19 cellular contexts compared by ENCODE assay signal in the genomic region with DNA sequence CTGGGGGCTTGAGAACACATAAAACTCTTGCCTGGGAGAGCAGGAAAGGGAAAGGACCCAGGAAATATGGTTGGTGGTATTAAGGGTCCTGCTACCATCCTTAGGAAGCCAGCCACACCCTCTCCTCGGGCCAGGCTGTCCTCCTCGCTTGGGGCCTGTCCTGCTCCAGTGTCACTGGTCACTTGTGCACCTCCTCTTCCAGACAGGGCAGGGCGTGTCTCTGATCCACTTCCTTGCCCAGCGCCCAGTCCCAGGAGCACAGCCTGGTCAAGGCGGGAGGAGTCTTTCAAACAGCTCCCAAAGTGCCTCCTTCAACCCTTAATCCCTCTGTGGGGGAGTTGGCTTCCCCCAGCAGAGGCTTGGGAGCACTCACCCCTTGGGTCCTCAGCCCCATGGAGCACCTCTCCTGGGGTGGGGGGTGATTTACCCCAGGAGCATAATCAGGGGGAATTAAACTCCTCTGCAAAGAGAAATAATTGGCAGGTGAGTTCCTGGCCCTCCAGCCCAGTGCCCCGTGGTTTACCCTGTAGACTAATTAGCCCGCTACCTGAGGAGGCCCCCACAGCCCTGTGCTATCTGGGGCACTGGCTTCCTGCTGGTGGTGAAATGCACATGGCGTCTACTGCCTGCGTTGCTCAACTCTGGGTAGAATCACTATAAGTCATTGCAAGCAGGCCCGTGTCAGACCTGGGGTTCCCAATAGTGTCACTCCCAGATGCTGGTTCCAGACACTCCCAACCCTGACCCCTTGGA. TPM values are rescaled to one million over a fixed set of nuclear protein-coding genes. Genes with fewer than 3 reads are reported as not detected.
DNase-seq lines count a peak whose midpoint lies in the region; FAIRE-seq and TF ChIP-seq lines count a peak whose summit lies in the region.
"Had no signal": no experiment of that assay in that cellular context is flagged by ENCODE, and none has a peak within 500 bp of the region (broad histone marks: within the 10 kb centered on the region; RNA-seq: fewer than 3 reads in every experiment).

No MANE protein-coding gene starts in this region.

- TF ChIP-seq CTCF in HEK293 (tag by site-specific recombination; IDR thresholded peaks at IDR 0.05) (no peak), H1 (IDR thresholded peaks at IDR 0.05; ENCODE audit: control extremely low read depth in 1 of 3, insufficient read depth in 1 of 3, low read depth in 1 of 3, low read length in 3 of 3) (no peak), sigmoid colon (IDR thresholded peaks at IDR 0.05) (no peak)

- H3K23me2 ChIP-seq in H1 (ENCODE audit: low read depth, low read length): no peaks in the 10 kb centered on the region; the same call in 1 of the 2 replicates

- no peak overlapping the region for H2BK15ac ChIP-seq in H1 (ENCODE audit: low read length)
- H2BK15ac ChIP-seq in neuronal stem cell (ENCODE audit: low read length): no peak overlapping the region

- H4K8ac ChIP-seq in H1 (ENCODE audit: extremely low read depth, insufficient read depth, low read length): no peak overlapping the region
- H4K8ac ChIP-seq in neuronal stem cell (ENCODE audit: low read depth, low read length): no peak overlapping the region

- no peak overlapping the region for H2BK5ac ChIP-seq in H1 (ENCODE audit: low read depth, low read length)
- H2BK5ac ChIP-seq in neuronal stem cell (ENCODE audit: low read length): no peak overlapping the region

- no peak for DNase-seq in H1 (ENCODE audit: low read depth in 1 of 2, low spot score in 2 of 2)
- no peak for DNase-seq in neuronal stem cell (ENCODE audit: low spot score)
- DNase-seq in sigmoid colon: no peak
- no peak for DNase-seq in GF-D8 (lab: John Stamatoyannopoulos, UW)
- DNase-seq in NCI-H187 treated with DMSO at 0.1 percent for 48 hours (lab: John Stamatoyannopoulos, UW): no peak
- DNase-seq: ACHN, AML-193, Calu3, DMS53, KBM-7, NCI-H1048, NCI-H1436 treated with DMSO at 0.1 percent for 48 hours, NCI-H2081 treated with DMSO at 0.1 percent for 48 hours, NCI-H510A, NCI-H774 had no signal

- no peak overlapping the region for H3K4me3 ChIP-seq in BLaER1
- H3K4me3 ChIP-seq in HEK293 (ENCODE audit: low read depth, low read length): no peak overlapping the region
- no peak overlapping the region for H3K4me3 ChIP-seq in H1 (ENCODE audit: extremely low read depth in 1 of 4, insufficient read depth in 2 of 4, low read depth in 3 of 4, low read length in 4 of 4)
- H3K4me3 ChIP-seq in neuronal stem cell (ENCODE audit: low read length in 2 of 2): no peak overlapping the region
- H3K4me3 ChIP-seq in sigmoid colon: no peak overlapping the region
- H3K4me3 ChIP-seq: GM23338 had no signal

- FAIRE-seq in H1 (lab: Jason Lieb, UNC): no peak

- no peak overlapping the region for H4K5ac ChIP-seq in H1 (ENCODE audit: insufficient read length, low read depth, low read length)

- H4K91ac ChIP-seq in H1 (replicated peaks; ENCODE audit: insufficient read length, low read length) (peak overlapping the region; percentile 61), neuronal stem cell (ENCODE audit: low read depth, low read length, poor library complexity) (no peak overlapping the region)

- no peak overlapping the region for H3K23ac ChIP-seq in H1 (ENCODE audit: insufficient read length)
- H3K23ac ChIP-seq in neuronal stem cell (ENCODE audit: low read depth, low read length, poor library complexity): no peak overlapping the region

- H2AFZ ChIP-seq in H1 (ENCODE audit: low read length) (no peak overlapping the region), neuronal stem cell (ENCODE audit: low read length) (no peak overlapping the region)
- H2AFZ ChIP-seq: GM23338 had no signal

- no peak overlapping the region for H3K14ac ChIP-seq in H1 (ENCODE audit: insufficient read length)
- H3K14ac ChIP-seq in neuronal stem cell (ENCODE audit: low read length): no peak overlapping the region

- H3K9ac ChIP-seq in BLaER1 (no peak overlapping the region), H1 (replicated peaks in 1 of 4; ENCODE audit: extremely low read depth in 1 of 4, low read depth in 3 of 4, low read length in 3 of 4) (no peak overlapping the region), neuronal stem cell (ENCODE audit: low read depth, low read length, poor library complexity) (no peak overlapping the region)

- H2BK12ac ChIP-seq in H1 (ENCODE audit: low read depth, low read length) (no peak overlapping the region), neuronal stem cell (ENCODE audit: low read length) (no peak overlapping the region)

- H3K36me3 ChIP-seq in BLaER1: no peaks in the 10 kb centered on the region
- no peaks in the 10 kb centered on the region for H3K36me3 ChIP-seq in HEK293 (ENCODE audit: control insufficient read depth in 2 of 2, insufficient read depth in 1 of 2, low read length in 2 of 2)
- H3K36me3 ChIP-seq in H1 (ENCODE audit: control insufficient read depth in 2 of 4, insufficient read depth in 4 of 4, low read length in 3 of 4): no peaks in the 10 kb centered on the region
- H3K36me3 ChIP-seq in neuronal stem cell (replicated peaks in 1 of 2; ENCODE audit: control insufficient read depth in 2 of 2, insufficient read depth in 2 of 2, low read length in 2 of 2): no peaks in the 10 kb centered on the region
- H3K36me3 ChIP-seq in sigmoid colon: no peaks in the 10 kb centered on the region

- no peak overlapping the region for H3K56ac ChIP-seq in H1 (replicated peaks; ENCODE audit: insufficient read length, low read depth, low read length)

- WGBS in H1 (ENCODE audit: extremely low coverage in 1 of 2, insufficient coverage in 1 of 2, insufficient read length in 1 of 2, insufficient replicate concordance in 2 of 2, low coverage in 1 of 2, low lambda C conversion rate in 2 of 2, missing lambda C conversion rate in 1 of 2), 2 experiments: 89% methylated on average over 10 of the region's 10 CpGs; no CpG with 5 or more reads in 1 of the 2 experiments
- WGBS in neuronal stem cell (ENCODE audit: extremely low coverage in 2 of 2, insufficient read length in 2 of 2, insufficient replicate concordance in 1 of 2), 2 donors: no CpG with 5 or more reads among the region's 10 CpGs
- WGBS in sigmoid colon, 2 donors: 60 to 75% methylated on average over 10 of the region's 10 CpGs

- no peaks in the 10 kb centered on the region for H4K20me1 ChIP-seq in BLaER1
- no peaks in the 10 kb centered on the region for H4K20me1 ChIP-seq in H1 (replicated peaks in 1 of 2; ENCODE audit: control insufficient read depth in 1 of 2, insufficient read depth in 2 of 2, low read length in 2 of 2)

- H3K4ac ChIP-seq in H1 (replicated peaks; ENCODE audit: insufficient read length, low read depth, low read length) (no peak overlapping the region), neuronal stem cell (ENCODE audit: low read length) (no peak overlapping the region)

- H3K4me1 ChIP-seq in BLaER1: peaks cover 29% of the 10 kb centered on the region
- H3K4me1 ChIP-seq in HEK293 (ENCODE audit: control insufficient read depth, insufficient read depth, low read length): no peaks in the 10 kb centered on the region; the same call in 1 of the 2 replicates
- H3K4me1 ChIP-seq in H1 (replicated peaks in 1 of 4; ENCODE audit: control insufficient read depth in 3 of 4, insufficient read depth in 4 of 4, low read length in 3 of 4): no peaks in the 10 kb centered on the region; a peak in 1 of 7 replicates
- peaks cover 0 to 2% of the 10 kb centered on the region in 2 donors for H3K4me1 ChIP-seq in neuronal stem cell (ENCODE audit: control insufficient read depth in 2 of 2, insufficient read depth in 1 of 2, low read depth in 1 of 2, low read length in 2 of 2)
- H3K4me1 ChIP-seq in sigmoid colon: no peaks in the 10 kb centered on the region

- no peak overlapping the region for H3K18ac ChIP-seq in H1 (ENCODE audit: extremely low read depth, low read length)
- no peak overlapping the region for H3K18ac ChIP-seq in neuronal stem cell (ENCODE audit: low read length)

- no peak for TF ChIP-seq RAD21 in H1 (IDR thresholded peaks at IDR 0.05 in 1 of 2, conservative IDR thresholded peaks at IDR 0.05 in 1 of 2; ENCODE audit: low read depth in 2 of 2, low read length in 2 of 2)

- no peaks in the 10 kb centered on the region for H3K79me2 ChIP-seq in H1 (ENCODE audit: control insufficient read depth in 1 of 2, insufficient read depth in 2 of 2, low read length in 2 of 2)

- POLR2A ChIA-PET in HEK293 (lab: Yijun Ruan, JAX) (interaction anchor here (1.1 kb wide), 1 partner anchor 98 kb away, joined by 3 read pairs; no protein-coding TSS in a partner anchor), H1 (lab: Charles Lee; ENCODE audit: partially characterized antibody) (interaction anchor here (0.7 to 1.6 kb wide), 3 partner anchors 36 to 83 kb away, joined by 3 read pairs; a partner anchor contains a TSS)

- H3K27ac ChIP-seq in BLaER1 (no peak overlapping the region), HEK293 (ENCODE audit: extremely low read depth, low read depth, low read length) (no peak overlapping the region), H1 (ENCODE audit: low read depth, low read length) (no peak overlapping the region), neuronal stem cell (replicated peaks; ENCODE audit: low read length) (no peak overlapping the region), sigmoid colon (no peak overlapping the region)

- H2BK120ac ChIP-seq in H1 (replicated peaks; ENCODE audit: low read depth, low read length) (no peak overlapping the region), neuronal stem cell (ENCODE audit: low read depth, low read length) (peak overlapping the region; percentile 25)

- H3K27me3 ChIP-seq in BLaER1: no peaks in the 10 kb centered on the region
- peaks cover 0 to 8% (median 1%) of the 10 kb centered on the region in 4 experiments; a peak in 1 of 7 replicates for H3K27me3 ChIP-seq in H1 (replicated peaks in 1 of 4; ENCODE audit: control insufficient read depth in 3 of 4, extremely low read depth in 1 of 4, insufficient read depth in 3 of 4, low read length in 3 of 4)
- H3K27me3 ChIP-seq in neuronal stem cell (ENCODE audit: control insufficient read depth in 3 of 3, insufficient read depth in 3 of 3, low read depth in 1 of 3, low read length in 3 of 3): peaks cover 0 to 57% (median 4%) of the 10 kb centered on the region in 3 experiments
- peaks cover 0 to 38% (median 10%) of the 10 kb centered on the region in 3 donors for H3K27me3 ChIP-seq in sigmoid colon

- CTCF ChIA-PET in HEK293 (lab: Yijun Ruan, JAX): interaction anchor here (0.6 kb wide), 1 partner anchor 172 kb away, joined by 5 read pairs; no protein-coding TSS in a partner anchor
- CTCF ChIA-PET in H1 (lab: Charles Lee; ENCODE audit: partially characterized antibody): interaction anchor here (0.7 to 3.6 kb wide), 8 partner anchors 9 to 39 kb away, joined by 3 to 14 read pairs (median 3); no protein-coding TSS in a partner anchor

- no peak overlapping the region for H2BK20ac ChIP-seq in H1 (ENCODE audit: low read length)

- intact Hi-C loops in sigmoid colon (cut with DNase I): no loop called here

- H3K9me3 ChIP-seq in BLaER1: no peaks in the 10 kb centered on the region
- no peaks in the 10 kb centered on the region for H3K9me3 ChIP-seq in HEK293 (ENCODE audit: control insufficient read depth, insufficient read depth, low read depth, low read length)
- no peaks in the 10 kb centered on the region for H3K9me3 ChIP-seq in H1 (ENCODE audit: insufficient read depth in 2 of 2, low read depth in 1 of 2, low read length in 1 of 2)
- H3K9me3 ChIP-seq in neuronal stem cell (replicated peaks in 1 of 2; ENCODE audit: control insufficient read depth in 2 of 2, insufficient read depth in 1 of 2, low read depth in 1 of 2, low read length in 2 of 2): no peaks in the 10 kb centered on the region
- no peaks in the 10 kb centered on the region for H3K9me3 ChIP-seq in sigmoid colon

- H3K79me1 ChIP-seq in H1 (ENCODE audit: low read depth, low read length) (no peaks in the 10 kb centered on the region), neuronal stem cell (ENCODE audit: low read depth, low read length) (no peaks in the 10 kb centered on the region)

- no peak for TF ChIP-seq EP300 in H1 (IDR thresholded peaks at IDR 0.05; ENCODE audit: borderline replicate concordance in 1 of 2, low read depth in 2 of 2, low read length in 2 of 2)
- TF ChIP-seq EP300 in sigmoid colon (IDR thresholded peaks at IDR 0.05): no peak

- TF ChIP-seq POLR2A in H1 (IDR thresholded peaks at IDR 0.05; ENCODE audit: control extremely low read depth in 1 of 2, low read depth in 2 of 2, low read length in 2 of 2) (no peak), sigmoid colon (IDR thresholded peaks at IDR 0.05) (no peak)

- H2AK5ac ChIP-seq in H1 (ENCODE audit: low read depth, low read length) (no peak overlapping the region), neuronal stem cell (ENCODE audit: low read depth, low read length) (peak overlapping the region; percentile 21)

- H3K4me2 ChIP-seq in BLaER1: peak overlapping the region; percentile 44
- H3K4me2 ChIP-seq in H1 (ENCODE audit: insufficient read depth in 1 of 2, low read depth in 2 of 2, low read length in 2 of 2): no peak overlapping the region
- no peak overlapping the region for H3K4me2 ChIP-seq in neuronal stem cell (ENCODE audit: insufficient read depth, low read length, poor library complexity, severe bottlenecking)
- H3K4me2 ChIP-seq: GM23338 had no signal

RNA-seq across cellular contexts. Expression of a gene that starts 8.0 kb away (rescaled TPM):
- not detected in 2 replicates for total RNA-seq in H1 (2021; fragmentation: NEBNext Ultra II Directional; extraction: Animal tissue kit (Norgen Biotek cat#: 25700))
- polyA plus RNA-seq in H1 (2011; rRNA removed) (0.02 and 0.05 TPM in 2 replicates), sigmoid colon (1 to 10 TPM in 1 of 3 donors, under 1 TPM in 1, not detected in 1; 0.79 to 1.8 TPM)
- polyA plus RNA-seq in H1 (2011; cell fraction: cytosol; rRNA removed): 0.06 TPM
- polyA plus RNA-seq in H1 (2011; cell fraction: nucleus; rRNA removed): 0.19 TPM
- 0.13 to 0.27 TPM (median 0.19 TPM) in 4 replicates for polyA plus RNA-seq in H1 (2012, experiment 1 of 2)
- 0.09 TPM for polyA plus RNA-seq in H1 (2012, experiment 2 of 2)
- polyA plus RNA-seq in H1 (2013, experiment 1 of 2): 0.02 TPM
- 0.02 TPM for polyA plus RNA-seq in H1 (2013, experiment 2 of 2)
- polyA minus RNA-seq in H1 (2011; rRNA and poly(A)+ RNA removed): not detected in 2 replicates
- not detected for polyA minus RNA-seq in H1 (2011; cell fraction: cytosol; rRNA and poly(A)+ RNA removed)
- not detected for polyA minus RNA-seq in H1 (2011; cell fraction: nucleus; rRNA and poly(A)+ RNA removed)
- polyA plus RNA-seq in neuronal stem cell (2013, experiment 1 of 2): 0.01 TPM
- not detected for polyA plus RNA-seq in neuronal stem cell (2013, experiment 2 of 2)
- total RNA-seq in sigmoid colon: not detected
- total RNA-seq: Calu3, GM23338, SK-MEL-5 had no signal

RNA-seq across cellular contexts. Expression of a gene that starts 48.2 kb away (rescaled TPM):
- 0.67 and 1.3 TPM in 2 replicates for total RNA-seq in H1 (2021; fragmentation: NEBNext Ultra II Directional; extraction: Animal tissue kit (Norgen Biotek cat#: 25700))
- polyA plus RNA-seq in H1 (2011; rRNA removed) (0.67 and 1.1 TPM in 2 replicates), sigmoid colon (1 to 10 TPM in 1 of 3 donors, under 1 TPM in 2; under 0.01 to 9.7 (median 0.46) TPM)
- polyA plus RNA-seq in H1 (2011; cell fraction: cytosol; rRNA removed): 0.48 TPM
- polyA plus RNA-seq in H1 (2011; cell fraction: nucleus; rRNA removed): 0.96 TPM
- 0.55 to 0.76 TPM (median 0.72 TPM) in 4 replicates for polyA plus RNA-seq in H1 (2012, experiment 1 of 2)
- polyA plus RNA-seq in H1 (2012, experiment 2 of 2): 0.80 TPM
- polyA plus RNA-seq in H1 (2013, experiment 1 of 2): 1.6 TPM
- 1.6 TPM for polyA plus RNA-seq in H1 (2013, experiment 2 of 2)
- 0.85 and 1.0 TPM in 2 replicates for polyA minus RNA-seq in H1 (2011; rRNA and poly(A)+ RNA removed)
- polyA minus RNA-seq in H1 (2011; cell fraction: cytosol; rRNA and poly(A)+ RNA removed): 1.0 TPM
- 0.60 TPM for polyA minus RNA-seq in H1 (2011; cell fraction: nucleus; rRNA and poly(A)+ RNA removed)
- polyA plus RNA-seq in neuronal stem cell (2013, experiment 1 of 2): 0.47 TPM
- polyA plus RNA-seq in neuronal stem cell (2013, experiment 2 of 2): 0.43 TPM
- total RNA-seq in sigmoid colon: under 1 TPM in 3 of 4 donors, not detected in 1; under 0.01 to 0.33 (median 0.14) TPM
- total RNA-seq: Calu3, SK-MEL-5 had no signal

RNA-seq across cellular contexts. Expression of a gene that starts 49.9 kb away (rescaled TPM):
- total RNA-seq in H1 (2021; fragmentation: NEBNext Ultra II Directional; extraction: Animal tissue kit (Norgen Biotek cat#: 25700)): 35.8 and 39.4 TPM in 2 replicates
- 44.0 and 69.0 TPM in 2 replicates for polyA plus RNA-seq in H1 (2011; rRNA removed)
- polyA plus RNA-seq in H1 (2011; cell fraction: cytosol; rRNA removed): 47.9 TPM
- polyA plus RNA-seq in H1 (2011; cell fraction: nucleus; rRNA removed): 87.7 TPM
- 24.9 to 38.8 TPM (median 38.0 TPM) in 4 replicates for polyA plus RNA-seq in H1 (2012, experiment 1 of 2)
- 36.2 TPM for polyA plus RNA-seq in H1 (2012, experiment 2 of 2)
- 21.4 TPM for polyA plus RNA-seq in H1 (2013, experiment 1 of 2)
- 23.8 TPM for polyA plus RNA-seq in H1 (2013, experiment 2 of 2)
- polyA minus RNA-seq in H1 (2011; rRNA and poly(A)+ RNA removed): 22.1 and 45.1 TPM in 2 replicates
- polyA minus RNA-seq in H1 (2011; cell fraction: cytosol; rRNA and poly(A)+ RNA removed): 20.6 TPM
- 27.7 TPM for polyA minus RNA-seq in H1 (2011; cell fraction: nucleus; rRNA and poly(A)+ RNA removed)
- polyA plus RNA-seq in neuronal stem cell (2013, experiment 1 of 2): 46.3 TPM
- 47.4 TPM for polyA plus RNA-seq in neuronal stem cell (2013, experiment 2 of 2)
- 10 to 100 TPM; 17.8 to 49.0 (median 24.0) TPM for total RNA-seq in sigmoid colon
- 10 to 100 TPM; 23.4 to 55.5 (median 48.4) TPM for polyA plus RNA-seq in sigmoid colon
